17 cellular contexts compared by ENCODE assay signal in genomic region chr10:74111799-74112198, GRCh38. TPM values are rescaled to one million over a fixed set of nuclear protein-coding genes. Genes with fewer than 3 reads are reported as not detected.
A peak's percentile ranks its signal among the peaks of the same experiment; 100 is the strongest.
DNase-seq lines count a peak whose midpoint lies in the region; ATAC-seq lines count a peak whose summit lies in the region.
"Had no signal": no experiment of that assay in that cellular context is flagged by ENCODE, and none has a peak within 500 bp of the region (broad histone marks: within the 10 kb centered on the region; RNA-seq: fewer than 3 reads in every experiment).

No MANE protein-coding gene starts in this region.

- DNase-seq in activated T-cell treated with anti-CD3 and anti-CD28 coated beads, Interleukin-2, amount 50 U/mL, for 24 hours = no peak
- no peak for DNase-seq in activated T-cell treated with anti-CD3 and anti-CD28 coated beads, Interleukin-2, amount 50 U/mL, for 72 hours
- DNase-seq in memory B cell (ENCODE audit: low spot score in 2 of 2) = no peak
- DNase-seq in stimulated activated naive B cell treated with anti-CD40 and anti-IgM and Interleukin-4, amounts not matched to agents 10 μg/mL and 1 μg/mL and 100 μg/mL, for 72 hours = no peak
- no peak for DNase-seq in NCI-H510A (lab: John Stamatoyannopoulos, UW)
- no peak for DNase-seq in activated CD4-positive, alpha-beta T cell treated with anti-CD3 and anti-CD28 coated beads for 1 hour
- DNase-seq: CD4-positive, CD25-positive, alpha-beta regulatory T cell; GOT3; HCEC 1CT; MM.1S; NCI-H2029; NCI-H446 treated with DMSO at 0.1 percent for 48 hours; NCI-H526 treated with DMSO at 0.1 percent for 48 hours; RPMI8226; SHP77 had no signal

- no peak overlapping the region for H3K4me3 Mint-ChIP-seq in activated T-cell treated with anti-CD3 and anti-CD28 coated beads, Interleukin-2, amount 50 U/mL, for 24 hours
- H3K4me3 Mint-ChIP-seq in activated T-cell treated with anti-CD3 and anti-CD28 coated beads, Interleukin-2, amount 50 U/mL, for 72 hours = no peak overlapping the region
- H3K4me3 Mint-ChIP-seq in activated T-helper 17 cell treated with anti-CD3 and anti-CD28 coated beads, Interleukin-2, amount 50 U/mL, for 72 hours = no peak overlapping the region
- no peak overlapping the region for H3K4me3 Mint-ChIP-seq in memory B cell
- no peak overlapping the region for H3K4me3 Mint-ChIP-seq in stimulated activated naive B cell treated with anti-CD40 and anti-IgM and Interleukin-4, amounts not matched to agents 10 μg/mL and 1 μg/mL and 100 μg/mL, for 72 hours
- H3K4me3 Mint-ChIP-seq: CD4-positive, CD25-positive, alpha-beta regulatory T cell had no signal

- H3K9me3 Mint-ChIP-seq in activated T-cell treated with anti-CD3 and anti-CD28 coated beads, Interleukin-2, amount 50 U/mL, for 24 hours = no peaks in the 10 kb centered on the region
- H3K9me3 Mint-ChIP-seq in activated T-cell treated with anti-CD3 and anti-CD28 coated beads, Interleukin-2, amount 50 U/mL, for 72 hours = no peaks in the 10 kb centered on the region
- H3K9me3 Mint-ChIP-seq in activated T-helper 17 cell treated with anti-CD3 and anti-CD28 coated beads, Interleukin-2, amount 50 U/mL, for 72 hours = no peaks in the 10 kb centered on the region
- no peaks in the 10 kb centered on the region for H3K9me3 Mint-ChIP-seq in memory B cell
- no peaks in the 10 kb centered on the region for H3K9me3 Mint-ChIP-seq in stimulated activated naive B cell treated with anti-CD40 and anti-IgM and Interleukin-4, amounts not matched to agents 10 μg/mL and 1 μg/mL and 100 μg/mL, for 72 hours
- H3K9me3 Mint-ChIP-seq: CD4-positive, CD25-positive, alpha-beta regulatory T cell had no signal

- H3K27me3 Mint-ChIP-seq in activated T-cell treated with anti-CD3 and anti-CD28 coated beads, Interleukin-2, amount 50 U/mL, for 24 hours = no peaks in the 10 kb centered on the region
- H3K27me3 Mint-ChIP-seq in activated T-cell treated with anti-CD3 and anti-CD28 coated beads, Interleukin-2, amount 50 U/mL, for 72 hours (ENCODE audit: low read depth) = no peaks in the 10 kb centered on the region
- no peaks in the 10 kb centered on the region for H3K27me3 Mint-ChIP-seq in activated T-helper 17 cell treated with anti-CD3 and anti-CD28 coated beads, Interleukin-2, amount 50 U/mL, for 72 hours
- no peaks in the 10 kb centered on the region for H3K27me3 Mint-ChIP-seq in memory B cell
- no peaks in the 10 kb centered on the region for H3K27me3 Mint-ChIP-seq in stimulated activated naive B cell treated with anti-CD40 and anti-IgM and Interleukin-4, amounts not matched to agents 10 μg/mL and 1 μg/mL and 100 μg/mL, for 72 hours
- H3K27me3 Mint-ChIP-seq: CD4-positive, CD25-positive, alpha-beta regulatory T cell had no signal

- peaks cover 95% of the 10 kb centered on the region for H3K36me3 Mint-ChIP-seq in activated T-cell treated with anti-CD3 and anti-CD28 coated beads, Interleukin-2, amount 50 U/mL, for 24 hours (ENCODE audit: low read depth)
- peaks cover 7 to 17% of the 10 kb centered on the region in 2 donors for H3K36me3 Mint-ChIP-seq in activated T-cell treated with anti-CD3 and anti-CD28 coated beads, Interleukin-2, amount 50 U/mL, for 72 hours (ENCODE audit: insufficient read depth in 2 of 2)
- H3K36me3 Mint-ChIP-seq in activated T-helper 17 cell treated with anti-CD3 and anti-CD28 coated beads, Interleukin-2, amount 50 U/mL, for 72 hours (ENCODE audit: low read depth) = peaks cover 99% of the 10 kb centered on the region
- peaks cover 50% of the 10 kb centered on the region for H3K36me3 Mint-ChIP-seq in memory B cell
- peaks cover 56 to 90% of the 10 kb centered on the region in 2 donors for H3K36me3 Mint-ChIP-seq in stimulated activated naive B cell treated with anti-CD40 and anti-IgM and Interleukin-4, amounts not matched to agents 10 μg/mL and 1 μg/mL and 100 μg/mL, for 72 hours

- peak overlapping the region; percentile 55 for H3K27ac Mint-ChIP-seq in activated T-cell treated with anti-CD3 and anti-CD28 coated beads, Interleukin-2, amount 50 U/mL, for 24 hours
- no peak overlapping the region for H3K27ac Mint-ChIP-seq in activated T-cell treated with anti-CD3 and anti-CD28 coated beads, Interleukin-2, amount 50 U/mL, for 72 hours
- peak overlapping the region; percentile 78 for H3K27ac Mint-ChIP-seq in activated T-helper 17 cell treated with anti-CD3 and anti-CD28 coated beads, Interleukin-2, amount 50 U/mL, for 72 hours
- peak overlapping the region; percentile 58 for H3K27ac Mint-ChIP-seq in memory B cell
- H3K27ac Mint-ChIP-seq in stimulated activated naive B cell treated with anti-CD40 and anti-IgM and Interleukin-4, amounts not matched to agents 10 μg/mL and 1 μg/mL and 100 μg/mL, for 72 hours = peak overlapping the region; percentile 69

- ATAC-seq in activated T-cell treated with anti-CD3 and anti-CD28 coated beads, Interleukin-2, amount 50 U/mL, for 72 hours (replicated peaks in 1 of 2) = no peak
- no peak for ATAC-seq in activated T-helper 17 cell treated with anti-CD3 and anti-CD28 coated beads, Interleukin-2, amount 50 U/mL, for 72 hours (replicated peaks)
- ATAC-seq in memory B cell (ENCODE audit: low read depth) (no peak), GM21381 (IDR thresholded peaks at IDR 0.05; ENCODE audit: unreplicated experiment) (no peak)
- no peak for ATAC-seq in stimulated activated naive B cell treated with anti-CD40 and anti-IgM and Interleukin-4, amounts not matched to agents 10 μg/mL and 1 μg/mL and 100 μg/mL, for 72 hours (replicated peaks)

- peaks cover 12% of the 10 kb centered on the region for H3K4me1 Mint-ChIP-seq in activated T-cell treated with anti-CD3 and anti-CD28 coated beads, Interleukin-2, amount 50 U/mL, for 24 hours (ENCODE audit: low read depth)
- H3K4me1 Mint-ChIP-seq in activated T-cell treated with anti-CD3 and anti-CD28 coated beads, Interleukin-2, amount 50 U/mL, for 72 hours (ENCODE audit: low read depth) = no peaks in the 10 kb centered on the region
- H3K4me1 Mint-ChIP-seq in activated T-helper 17 cell treated with anti-CD3 and anti-CD28 coated beads, Interleukin-2, amount 50 U/mL, for 72 hours = peaks cover 16% of the 10 kb centered on the region
- no peaks in the 10 kb centered on the region for H3K4me1 Mint-ChIP-seq in memory B cell
- H3K4me1 Mint-ChIP-seq in stimulated activated naive B cell treated with anti-CD40 and anti-IgM and Interleukin-4, amounts not matched to agents 10 μg/mL and 1 μg/mL and 100 μg/mL, for 72 hours = peaks cover 13 to 15% of the 10 kb centered on the region in 2 donors

RNA-seq across cellular contexts. Expression of gene AP3M1, which starts 38.8 kb away (rescaled TPM):
- total RNA-seq in activated T-cell treated with anti-CD3 and anti-CD28 coated beads, Interleukin-2, amount 50 U/mL, for 72 hours = 10 to 100 TPM; 49.2 to 50.4 TPM
- 10 to 100 TPM; 32.5 to 55.0 TPM for total RNA-seq in activated T-helper 17 cell treated with anti-CD3 and anti-CD28 coated beads, Interleukin-2, amount 50 U/mL, for 72 hours

RNA-seq across cellular contexts. Expression of gene ADK, which starts 39.2 kb away (rescaled TPM):
- 10 to 100 TPM; 56.2 to 60.0 TPM for total RNA-seq in activated T-cell treated with anti-CD3 and anti-CD28 coated beads, Interleukin-2, amount 50 U/mL, for 72 hours
- 10 to 100 TPM; 51.4 to 72.1 TPM for total RNA-seq in activated T-helper 17 cell treated with anti-CD3 and anti-CD28 coated beads, Interleukin-2, amount 50 U/mL, for 72 hours
